In the genomic region with DNA sequence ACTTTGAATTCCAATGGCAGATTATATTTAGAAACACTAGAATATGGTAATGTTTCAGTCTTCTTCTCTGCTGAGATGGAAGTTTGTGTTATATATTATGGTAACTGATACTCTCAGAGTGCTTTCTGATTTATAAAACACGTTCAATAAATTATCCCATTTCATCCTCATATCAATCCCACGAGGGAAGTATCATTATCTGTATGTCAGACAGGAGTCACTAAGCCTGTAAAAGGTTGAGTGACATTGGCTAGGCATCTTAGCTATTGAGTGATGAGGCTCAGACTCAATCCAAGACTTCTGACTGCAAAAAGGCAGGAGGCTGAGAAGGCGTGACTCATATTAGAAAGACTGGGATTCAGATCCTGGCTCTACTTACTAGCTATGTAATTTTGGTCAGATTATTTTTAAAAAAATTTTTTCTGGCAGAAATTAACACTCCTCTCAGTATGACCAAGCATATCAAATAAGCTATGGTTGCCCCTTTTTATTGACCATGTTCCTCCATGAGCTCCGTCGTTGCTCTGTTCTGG, we compare ENCODE assay signal across 2 cellular contexts.
A peak's percentile ranks its signal among the peaks of the same experiment; 100 is the strongest.
TF ChIP-seq lines count a peak whose summit lies in the region.

No MANE protein-coding gene starts in this region.

TF ChIP-seq in SK-N-SH, 30 proteins besides CTCF, POLR2A, EP300 and RAD21:
- TF ChIP-seq ELF1 (IDR thresholded peaks at IDR 0.05) (no peak), MAX (IDR thresholded peaks at IDR 0.05; ENCODE audit: low read depth) (no peak), YY1 (IDR thresholded peaks at IDR 0.05; ENCODE audit: low read depth) (no peak), PBX3 (IDR thresholded peaks at IDR 0.05) (peak; percentile 18; the same call in 1 of the 2 replicates)

TF ChIP-seq in SK-N-SH treated with all-trans-retinoic acid at 6 μM for 48 hours, 23 proteins besides CTCF, POLR2A, EP300 and RAD21:
- TF ChIP-seq CREB5 (CRISPR knock-in tag; IDR thresholded peaks at IDR 0.05; ENCODE audit: low read depth): no peak
- TF ChIP-seq, protein P1, sequence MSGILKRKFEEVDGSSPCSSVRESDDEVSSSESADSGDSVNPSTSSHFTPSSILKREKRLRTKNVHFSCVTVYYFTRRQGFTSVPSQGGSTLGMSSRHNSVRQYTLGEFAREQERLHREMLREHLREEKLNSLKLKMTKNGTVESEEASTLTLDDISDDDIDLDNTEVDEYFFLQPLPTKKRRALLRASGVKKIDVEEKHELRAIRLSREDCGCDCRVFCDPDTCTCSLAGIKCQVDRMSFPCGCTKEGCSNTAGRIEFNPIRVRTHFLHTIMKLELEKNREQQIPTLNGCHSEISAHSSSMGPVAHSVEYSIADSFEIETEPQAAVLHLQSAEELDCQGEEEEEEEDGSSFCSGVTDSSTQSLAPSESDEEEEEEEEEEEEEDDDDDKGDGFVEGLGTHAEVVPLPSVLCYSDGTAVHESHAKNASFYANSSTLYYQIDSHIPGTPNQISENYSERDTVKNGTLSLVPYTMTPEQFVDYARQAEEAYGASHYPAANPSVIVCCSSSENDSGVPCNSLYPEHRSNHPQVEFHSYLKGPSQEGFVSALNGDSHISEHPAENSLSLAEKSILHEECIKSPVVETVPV (CRISPR knock-in tag; IDR thresholded peaks at IDR 0.05): no peak
- no peak for TF ChIP-seq ZNF8 (CRISPR knock-in tag; IDR thresholded peaks at IDR 0.05)
- no peak for TF ChIP-seq PPARA (CRISPR knock-in tag; IDR thresholded peaks at IDR 0.05; ENCODE audit: borderline replicate concordance)
- TF ChIP-seq BACH2 (CRISPR knock-in tag; IDR thresholded peaks at IDR 0.05; ENCODE audit: borderline replicate concordance): no peak
- TF ChIP-seq ARNTL (CRISPR knock-in tag; IDR thresholded peaks at IDR 0.05; ENCODE audit: borderline replicate concordance, low read depth): no peak
- no peak for TF ChIP-seq POU6F1 (CRISPR knock-in tag; IDR thresholded peaks at IDR 0.05; ENCODE audit: borderline replicate concordance, low read depth)
- no peak for TF ChIP-seq TSHZ2 (CRISPR knock-in tag; IDR thresholded peaks at IDR 0.05)
- TF ChIP-seq ZFP3 (CRISPR knock-in tag; IDR thresholded peaks at IDR 0.05): no peak
- TF ChIP-seq RARB (CRISPR knock-in tag; IDR thresholded peaks at IDR 0.05): no peak
- no peak for TF ChIP-seq ESRRG (CRISPR knock-in tag; IDR thresholded peaks at IDR 0.05)
- no peak for TF ChIP-seq ZNF565 (CRISPR knock-in tag; conservative IDR thresholded peaks at IDR 0.05; ENCODE audit: low read depth)
- no peak for TF ChIP-seq ZC3H10 (CRISPR knock-in tag; IDR thresholded peaks at IDR 0.05)
- TF ChIP-seq ZFP30 (CRISPR knock-in tag; IDR thresholded peaks at IDR 0.05): no peak
- TF ChIP-seq TOX (CRISPR knock-in tag; IDR thresholded peaks at IDR 0.05; ENCODE audit: borderline replicate concordance): no peak
- TF ChIP-seq TCF4 (CRISPR knock-in tag; IDR thresholded peaks at IDR 0.05; ENCODE audit: borderline replicate concordance): no peak
- no peak for TF ChIP-seq SNAI2 (CRISPR knock-in tag; IDR thresholded peaks at IDR 0.05)
- no peak for TF ChIP-seq GLIS3 (CRISPR knock-in tag; IDR thresholded peaks at IDR 0.05)
- TF ChIP-seq PATZ1 (CRISPR knock-in tag; IDR thresholded peaks at IDR 0.05; ENCODE audit: borderline replicate concordance): no peak
- TF ChIP-seq ZNF70 (CRISPR knock-in tag; IDR thresholded peaks at IDR 0.05): no peak
